Comparison of ENCODE assay signal across 14 cellular contexts in genomic region chr10:99906470-99906869, GRCh38.
DNase-seq lines count a peak whose midpoint lies in the region; ATAC-seq and TF ChIP-seq lines count a peak whose summit lies in the region.
"Had no signal": no experiment of that assay in that cellular context is flagged by ENCODE, and none has a peak within 500 bp of the region (broad histone marks: within the 10 kb centered on the region; RNA-seq: fewer than 3 reads in every experiment).

No MANE protein-coding gene starts in this region.

- H3K9me3 ChIP-seq in RWPE2 (ENCODE audit: severe bottlenecking) (no peaks in the 10 kb centered on the region), sigmoid colon (no peaks in the 10 kb centered on the region)
- H3K9me3 ChIP-seq: upper lobe of left lung had no signal

- 70 to 72% methylated on average over 9 of the region's 9 CpGs for WGBS in sigmoid colon, 2 donors

- ATAC-seq in RWPE2 (ENCODE audit: low read depth) (peak; percentile 87), GM19397 (IDR thresholded peaks at IDR 0.05; ENCODE audit: unreplicated experiment) (no peak), HG02798 (IDR thresholded peaks at IDR 0.05; ENCODE audit: poor library complexity, unreplicated experiment) (no peak)
- ATAC-seq: activated CD4-positive, alpha-beta T cell treated with anti-CD3 and anti-CD28 coated beads for 36 hours had no signal

- no peak for TF ChIP-seq POLR2A in sigmoid colon (IDR thresholded peaks at IDR 0.05)

- H3K4me3 ChIP-seq in RWPE2 (ENCODE audit: severe bottlenecking), result no peak overlapping the region
- no peak overlapping the region for H3K4me3 ChIP-seq in sigmoid colon
- H3K4me3 ChIP-seq: upper lobe of left lung had no signal

- H3K36me3 ChIP-seq in RWPE2 (ENCODE audit: low read depth) (peaks cover 81% of the 10 kb centered on the region), sigmoid colon (peaks cover 0 to 56% (median 2%) of the 10 kb centered on the region in 4 donors)

- no peak for TF ChIP-seq EP300 in sigmoid colon (IDR thresholded peaks at IDR 0.05)

- H3K27me3 ChIP-seq in RWPE2 (ENCODE audit: insufficient read depth, poor library complexity, severe bottlenecking), result no peaks in the 10 kb centered on the region
- no peaks in the 10 kb centered on the region for H3K27me3 ChIP-seq in sigmoid colon
- H3K27me3 ChIP-seq: upper lobe of left lung had no signal

- DNase-seq in ELF-1 (ENCODE audit: low read depth, low spot score) (peak; percentile 4), RWPE2 (ENCODE audit: low spot score) (peak; percentile 91), fibroblast of the conjunctiva (ENCODE audit: low read depth) (peak; percentile 45), sigmoid colon (peak; percentile 78), RPMI8226 (no peak), cortex of kidney (lab: John Stamatoyannopoulos, UW) (no peak)
- DNase-seq: activated CD4-positive, alpha-beta T cell treated with anti-CD3 and anti-CD28 coated beads for 36 hours; amniotic stem cell; DMS 273 treated with DMSO at 0.1 percent for 48 hours; NCI-H2029; Right ventricle myocardium superior; upper lobe of left lung had no signal

- intact Hi-C loops in sigmoid colon (cut with DNase I), result loop anchor here (5.0 kb wide), 1 partner anchor 141 kb away; no protein-coding TSS in a partner anchor

- peaks cover 30% of the 10 kb centered on the region for H3K4me1 ChIP-seq in RWPE2 (ENCODE audit: insufficient read depth, poor library complexity, severe bottlenecking)
- H3K4me1 ChIP-seq in sigmoid colon, result peaks cover 0 to 22% (median 3%) of the 10 kb centered on the region in 4 donors
- H3K4me1 ChIP-seq: upper lobe of left lung had no signal

- H3K27ac ChIP-seq in RWPE2 (ENCODE audit: poor library complexity, severe bottlenecking) (peak overlapping the region; percentile 71), sigmoid colon (peak overlapping the region in 1 of 4 donors; percentile 17)
- H3K27ac ChIP-seq: upper lobe of left lung had no signal

- TF ChIP-seq CTCF in RWPE2 (IDR thresholded peaks at IDR 0.05; ENCODE audit: poor library complexity, severe bottlenecking), result peak; percentile 80
- no peak for TF ChIP-seq CTCF in sigmoid colon (IDR thresholded peaks at IDR 0.05)

Comparison
In these comparisons a context has a peak if more than half of its experiments do, and no peak if none do; other contexts are left out.
1. DNase-seq: peak in ELF-1 (single experiment), RWPE2 (single experiment), fibroblast of the conjunctiva (single experiment) and sigmoid colon (single experiment); none in RPMI8226 (single experiment) and cortex of kidney (single experiment).